26 cellular contexts compared by ENCODE assay signal in genomic region chr18:74226666-74227065, GRCh38.
"Had no signal": no experiment of that assay in that cellular context is flagged by ENCODE, and none has a peak within 500 bp of the region (broad histone marks: within the 10 kb centered on the region; RNA-seq: fewer than 3 reads in every experiment).

No MANE protein-coding gene starts in this region.

- H2AFZ ChIP-seq: neural progenitor cell had no signal

- H3K4me1 ChIP-seq: heart left ventricle, left lung, lower lobe of right lung, neural progenitor cell, prostate gland, transverse colon had no signal

- ATAC-seq: esophagus mucosa; heart left ventricle; left lung; lower lobe of right lung; natural killer cell treated with Interleukin-12 subunit alpha and Interleukin-12 subunit beta and Interleukin-15 and Interleukin-18, amount 100 ng/mL, for 72 hours; sciatic nerve; stimulated activated naive B cell treated with anti-CD40 and anti-IgM and Interleukin-4, amounts not matched to agents 10 μg/mL and 1 μg/mL and 100 μg/mL, for 72 hours; stimulated activated naive CD8-positive, alpha-beta T cell treated with anti-CD3 and anti-CD28 coated beads, Interleukin-15, amount 100 ng/mL, for 72 hours had no signal

- H3K36me3 ChIP-seq: heart left ventricle, left lung, lower lobe of right lung, neural progenitor cell, ovary, prostate gland, thoracic aorta, transverse colon had no signal

- H3K4me3 ChIP-seq: coronary artery, dorsolateral prefrontal cortex, heart left ventricle, left lung, lower lobe of right lung, neural progenitor cell, ovary, prostate gland, thoracic aorta, transverse colon had no signal

- H3K9me3 ChIP-seq: heart left ventricle, left lung, lower lobe of right lung, ovary, prostate gland, thoracic aorta, transverse colon had no signal

- H3K4me2 ChIP-seq: neural progenitor cell had no signal

- FAIRE-seq: endometrium, frontal cortex, islet of Langerhans, urothelium cell line had no signal

- DNase-seq: dorsolateral prefrontal cortex; effector memory CD4-positive, alpha-beta T cell; heart left ventricle; hypothalamus; left lung; lower lobe of right lung; midbrain; nucleus accumbens; ovary; stimulated activated CD4-positive, alpha-beta T cell treated with anti-CD3 and anti-CD28 coated beads, Interleukin-2, amount 100 ng/mL, for 24 hours; stimulated activated CD4-positive, alpha-beta T cell treated with anti-CD3 and anti-CD28 coated beads, Interleukin-4, amount 100 ng/mL, for 4 hours; stimulated activated naive B cell treated with anti-CD40 and anti-IgM and Interleukin-4, amounts not matched to agents 10 μg/mL and 1 μg/mL and 100 μg/mL, for 72 hours; stimulated activated naive CD8-positive, alpha-beta T cell treated with anti-CD3 and anti-CD28 coated beads, Interleukin-15, amount 100 ng/mL, for 72 hours; substantia nigra; transverse colon had no signal

- H3K27me3 ChIP-seq: heart left ventricle, left lung, neural progenitor cell, ovary, transverse colon had no signal

- H3K27ac ChIP-seq: coronary artery, dorsolateral prefrontal cortex, heart left ventricle, left lung, lower lobe of right lung, neural progenitor cell, ovary, prostate gland, thoracic aorta, transverse colon had no signal
